In the genomic region with DNA sequence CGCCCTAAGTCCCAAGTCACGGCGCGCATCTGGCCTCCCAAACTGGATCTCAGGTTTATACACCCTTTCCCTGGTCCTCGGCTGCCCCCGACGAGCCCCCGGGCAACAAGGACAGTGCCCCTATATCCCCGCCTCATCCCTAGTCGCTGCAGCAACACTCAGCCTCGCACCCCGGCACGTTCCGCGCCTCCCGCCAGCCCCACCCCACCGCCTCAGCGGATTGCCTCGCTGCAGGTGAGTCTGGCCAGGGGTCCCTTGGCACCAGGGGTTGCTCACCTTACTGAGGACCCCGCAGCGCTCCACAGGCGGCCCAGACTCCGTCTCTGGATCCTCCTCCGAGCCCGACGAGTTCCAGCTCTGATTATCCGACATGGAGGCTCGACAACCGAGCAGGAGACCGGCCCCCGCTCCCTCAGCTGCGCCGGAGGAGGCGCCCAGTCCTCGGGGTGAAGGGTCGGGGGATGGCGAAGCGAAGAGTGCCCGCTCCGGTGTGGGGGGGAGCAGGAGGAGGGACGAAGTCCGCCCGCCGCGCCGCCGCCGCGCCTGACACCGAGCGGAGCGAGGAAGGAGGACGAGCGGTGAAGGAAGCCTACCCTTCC, we compare ENCODE assay signal across 1 cellular context.
TF ChIP-seq lines count a peak whose summit lies in the region.

No MANE protein-coding gene starts in this region.

TF ChIP-seq in H1, 55 proteins besides CTCF, POLR2A, EP300 and RAD21:
- 0 out of 2 replicates have a peak, but pooled peaks have one; percentile 75 for TF ChIP-seq E2F6 (IDR thresholded peaks at IDR 0.05)
- TF ChIP-seq YY1 (IDR thresholded peaks at IDR 0.05; ENCODE audit: low read depth, low read length), result no peak
- TF ChIP-seq TBP (IDR thresholded peaks at IDR 0.05; ENCODE audit: low read depth, low read length), result peak; percentile 32; the same call in 1 of the 2 replicates
- TF ChIP-seq SUZ12 (IDR thresholded peaks at IDR 0.05; ENCODE audit: low read length), result no peak
- TF ChIP-seq, protein P1, sequence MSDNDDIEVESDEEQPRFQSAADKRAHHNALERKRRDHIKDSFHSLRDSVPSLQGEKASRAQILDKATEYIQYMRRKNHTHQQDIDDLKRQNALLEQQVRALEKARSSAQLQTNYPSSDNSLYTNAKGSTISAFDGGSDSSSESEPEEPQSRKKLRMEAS (IDR thresholded peaks at IDR 0.05), result peak; percentile 44; the same call in 1 of the 2 replicates
- peak; percentile 61 for TF ChIP-seq KDM4A (IDR thresholded peaks at IDR 0.05; ENCODE audit: low read depth, low read length, severe bottlenecking)
- TF ChIP-seq RFX5 (IDR thresholded peaks at IDR 0.05; ENCODE audit: borderline replicate concordance, low read depth, low read length), result no peak
- TF ChIP-seq GTF2F1 (IDR thresholded peaks at IDR 0.05; ENCODE audit: borderline replicate concordance, low read depth, low read length), result no peak
- peak; percentile 80 for TF ChIP-seq ASH2L (IDR thresholded peaks at IDR 0.05; ENCODE audit: low read length)
- 0 out of 2 replicates have a peak, but pooled peaks have one; percentile 2 for TF ChIP-seq CREB1 (IDR thresholded peaks at IDR 0.05)
